2 cellular contexts compared by ENCODE assay signal in the genomic region with DNA sequence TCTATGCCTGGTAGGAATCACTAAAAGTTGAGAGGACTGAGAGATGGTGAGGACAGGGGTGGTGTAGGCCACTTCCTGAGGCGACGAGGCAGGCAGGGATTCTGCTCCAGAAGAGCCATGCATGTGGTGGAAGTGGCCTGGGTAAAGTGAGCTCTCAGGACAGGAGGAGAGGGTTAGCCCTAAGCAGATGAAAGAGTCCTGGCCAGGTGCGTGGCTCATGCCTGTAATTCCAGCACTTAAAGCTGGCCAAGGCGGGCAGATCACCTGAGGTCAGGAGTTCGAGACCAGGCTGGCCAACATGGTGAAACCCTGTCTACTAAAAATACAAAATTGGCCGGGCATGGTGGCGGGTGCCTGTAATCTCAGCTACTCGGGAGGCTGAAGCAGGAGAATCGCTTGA.
TF ChIP-seq lines count a peak whose summit lies in the region.

No MANE protein-coding gene starts in this region.

TF ChIP-seq in HCT116, 20 proteins besides CTCF, POLR2A, EP300 and RAD21:
- no peak for TF ChIP-seq POLR2AphosphoS5 (IDR thresholded peaks at IDR 0.05; ENCODE audit: low read depth, low read length)
- no peak for TF ChIP-seq CEBPB (IDR thresholded peaks at IDR 0.05; ENCODE audit: low read depth)
- no peak for TF ChIP-seq EZH2 (IDR thresholded peaks at IDR 0.05)
- TF ChIP-seq, protein P1, sequence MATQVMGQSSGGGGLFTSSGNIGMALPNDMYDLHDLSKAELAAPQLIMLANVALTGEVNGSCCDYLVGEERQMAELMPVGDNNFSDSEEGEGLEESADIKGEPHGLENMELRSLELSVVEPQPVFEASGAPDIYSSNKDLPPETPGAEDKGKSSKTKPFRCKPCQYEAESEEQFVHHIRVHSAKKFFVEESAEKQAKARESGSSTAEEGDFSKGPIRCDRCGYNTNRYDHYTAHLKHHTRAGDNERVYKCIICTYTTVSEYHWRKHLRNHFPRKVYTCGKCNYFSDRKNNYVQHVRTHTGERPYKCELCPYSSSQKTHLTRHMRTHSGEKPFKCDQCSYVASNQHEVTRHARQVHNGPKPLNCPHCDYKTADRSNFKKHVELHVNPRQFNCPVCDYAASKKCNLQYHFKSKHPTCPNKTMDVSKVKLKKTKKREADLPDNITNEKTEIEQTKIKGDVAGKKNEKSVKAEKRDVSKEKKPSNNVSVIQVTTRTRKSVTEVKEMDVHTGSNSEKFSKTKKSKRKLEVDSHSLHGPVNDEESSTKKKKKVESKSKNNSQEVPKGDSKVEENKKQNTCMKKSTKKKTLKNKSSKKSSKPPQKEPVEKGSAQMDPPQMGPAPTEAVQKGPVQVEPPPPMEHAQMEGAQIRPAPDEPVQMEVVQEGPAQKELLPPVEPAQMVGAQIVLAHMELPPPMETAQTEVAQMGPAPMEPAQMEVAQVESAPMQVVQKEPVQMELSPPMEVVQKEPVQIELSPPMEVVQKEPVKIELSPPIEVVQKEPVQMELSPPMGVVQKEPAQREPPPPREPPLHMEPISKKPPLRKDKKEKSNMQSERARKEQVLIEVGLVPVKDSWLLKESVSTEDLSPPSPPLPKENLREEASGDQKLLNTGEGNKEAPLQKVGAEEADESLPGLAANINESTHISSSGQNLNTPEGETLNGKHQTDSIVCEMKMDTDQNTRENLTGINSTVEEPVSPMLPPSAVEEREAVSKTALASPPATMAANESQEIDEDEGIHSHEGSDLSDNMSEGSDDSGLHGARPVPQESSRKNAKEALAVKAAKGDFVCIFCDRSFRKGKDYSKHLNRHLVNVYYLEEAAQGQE (IDR thresholded peaks at IDR 0.05; ENCODE audit: low read depth) = no peak
- TF ChIP-seq ZFX (IDR thresholded peaks at IDR 0.05) = no peak
- TF ChIP-seq CBX3 (IDR thresholded peaks at IDR 0.05; ENCODE audit: low read depth) = no peak
- TF ChIP-seq SIN3A (IDR thresholded peaks at IDR 0.05; ENCODE audit: low read depth) = no peak
- TF ChIP-seq, protein P2, sequence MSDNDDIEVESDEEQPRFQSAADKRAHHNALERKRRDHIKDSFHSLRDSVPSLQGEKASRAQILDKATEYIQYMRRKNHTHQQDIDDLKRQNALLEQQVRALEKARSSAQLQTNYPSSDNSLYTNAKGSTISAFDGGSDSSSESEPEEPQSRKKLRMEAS (IDR thresholded peaks at IDR 0.05) = no peak
- no peak for TF ChIP-seq SRF (IDR thresholded peaks at IDR 0.05; ENCODE audit: low read depth)
- TF ChIP-seq, protein P3, sequence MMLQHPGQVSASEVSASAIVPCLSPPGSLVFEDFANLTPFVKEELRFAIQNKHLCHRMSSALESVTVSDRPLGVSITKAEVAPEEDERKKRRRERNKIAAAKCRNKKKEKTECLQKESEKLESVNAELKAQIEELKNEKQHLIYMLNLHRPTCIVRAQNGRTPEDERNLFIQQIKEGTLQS (IDR thresholded peaks at IDR 0.05) = no peak
- TF ChIP-seq EZH2phosphoT487 (IDR thresholded peaks at IDR 0.05; ENCODE audit: borderline replicate concordance) = no peak
- TF ChIP-seq FOSL1 (IDR thresholded peaks at IDR 0.05; ENCODE audit: low read depth) = no peak
- TF ChIP-seq TCF7L2 (IDR thresholded peaks at IDR 0.05; ENCODE audit: borderline replicate concordance, extremely low read depth, insufficient read depth, insufficient read length) = no peak
- TF ChIP-seq, protein P4, sequence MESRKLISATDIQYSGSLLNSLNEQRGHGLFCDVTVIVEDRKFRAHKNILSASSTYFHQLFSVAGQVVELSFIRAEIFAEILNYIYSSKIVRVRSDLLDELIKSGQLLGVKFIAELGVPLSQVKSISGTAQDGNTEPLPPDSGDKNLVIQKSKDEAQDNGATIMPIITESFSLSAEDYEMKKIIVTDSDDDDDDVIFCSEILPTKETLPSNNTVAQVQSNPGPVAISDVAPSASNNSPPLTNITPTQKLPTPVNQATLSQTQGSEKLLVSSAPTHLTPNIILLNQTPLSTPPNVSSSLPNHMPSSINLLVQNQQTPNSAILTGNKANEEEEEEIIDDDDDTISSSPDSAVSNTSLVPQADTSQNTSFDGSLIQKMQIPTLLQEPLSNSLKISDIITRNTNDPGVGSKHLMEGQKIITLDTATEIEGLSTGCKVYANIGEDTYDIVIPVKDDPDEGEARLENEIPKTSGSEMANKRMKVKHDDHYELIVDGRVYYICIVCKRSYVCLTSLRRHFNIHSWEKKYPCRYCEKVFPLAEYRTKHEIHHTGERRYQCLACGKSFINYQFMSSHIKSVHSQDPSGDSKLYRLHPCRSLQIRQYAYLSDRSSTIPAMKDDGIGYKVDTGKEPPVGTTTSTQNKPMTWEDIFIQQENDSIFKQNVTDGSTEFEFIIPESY (IDR thresholded peaks at IDR 0.05; ENCODE audit: extremely low read depth, insufficient replicate concordance, low read length) = no peak
- TF ChIP-seq YY1 (IDR thresholded peaks at IDR 0.05; ENCODE audit: extremely low read depth, insufficient replicate concordance, low read depth, low read length) = no peak
- no peak for TF ChIP-seq ELF1 (IDR thresholded peaks at IDR 0.05; ENCODE audit: borderline replicate concordance, low read depth)
- no peak for TF ChIP-seq EGR1 (IDR thresholded peaks at IDR 0.05; ENCODE audit: low read depth)
- TF ChIP-seq JUND (IDR thresholded peaks at IDR 0.05) = no peak
TF ChIP-seq in HCT116: peak in this region for 0.

TF ChIP-seq in GM12878, 131 proteins besides CTCF, POLR2A, EP300 and RAD21 (continues in another document):
- TF ChIP-seq ZSCAN29 (IDR thresholded peaks at IDR 0.05) = no peak
- TF ChIP-seq CBX5 (IDR thresholded peaks at IDR 0.05; ENCODE audit: low read depth) = no peak
- TF ChIP-seq CREM (IDR thresholded peaks at IDR 0.05; ENCODE audit: low read depth) = no peak
- TF ChIP-seq, protein P5, sequence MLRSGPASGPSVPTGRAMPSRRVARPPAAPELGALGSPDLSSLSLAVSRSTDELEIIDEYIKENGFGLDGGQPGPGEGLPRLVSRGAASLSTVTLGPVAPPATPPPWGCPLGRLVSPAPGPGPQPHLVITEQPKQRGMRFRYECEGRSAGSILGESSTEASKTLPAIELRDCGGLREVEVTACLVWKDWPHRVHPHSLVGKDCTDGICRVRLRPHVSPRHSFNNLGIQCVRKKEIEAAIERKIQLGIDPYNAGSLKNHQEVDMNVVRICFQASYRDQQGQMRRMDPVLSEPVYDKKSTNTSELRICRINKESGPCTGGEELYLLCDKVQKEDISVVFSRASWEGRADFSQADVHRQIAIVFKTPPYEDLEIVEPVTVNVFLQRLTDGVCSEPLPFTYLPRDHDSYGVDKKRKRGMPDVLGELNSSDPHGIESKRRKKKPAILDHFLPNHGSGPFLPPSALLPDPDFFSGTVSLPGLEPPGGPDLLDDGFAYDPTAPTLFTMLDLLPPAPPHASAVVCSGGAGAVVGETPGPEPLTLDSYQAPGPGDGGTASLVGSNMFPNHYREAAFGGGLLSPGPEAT (IDR thresholded peaks at IDR 0.05; ENCODE audit: low read depth) = no peak
- TF ChIP-seq, protein P6, sequence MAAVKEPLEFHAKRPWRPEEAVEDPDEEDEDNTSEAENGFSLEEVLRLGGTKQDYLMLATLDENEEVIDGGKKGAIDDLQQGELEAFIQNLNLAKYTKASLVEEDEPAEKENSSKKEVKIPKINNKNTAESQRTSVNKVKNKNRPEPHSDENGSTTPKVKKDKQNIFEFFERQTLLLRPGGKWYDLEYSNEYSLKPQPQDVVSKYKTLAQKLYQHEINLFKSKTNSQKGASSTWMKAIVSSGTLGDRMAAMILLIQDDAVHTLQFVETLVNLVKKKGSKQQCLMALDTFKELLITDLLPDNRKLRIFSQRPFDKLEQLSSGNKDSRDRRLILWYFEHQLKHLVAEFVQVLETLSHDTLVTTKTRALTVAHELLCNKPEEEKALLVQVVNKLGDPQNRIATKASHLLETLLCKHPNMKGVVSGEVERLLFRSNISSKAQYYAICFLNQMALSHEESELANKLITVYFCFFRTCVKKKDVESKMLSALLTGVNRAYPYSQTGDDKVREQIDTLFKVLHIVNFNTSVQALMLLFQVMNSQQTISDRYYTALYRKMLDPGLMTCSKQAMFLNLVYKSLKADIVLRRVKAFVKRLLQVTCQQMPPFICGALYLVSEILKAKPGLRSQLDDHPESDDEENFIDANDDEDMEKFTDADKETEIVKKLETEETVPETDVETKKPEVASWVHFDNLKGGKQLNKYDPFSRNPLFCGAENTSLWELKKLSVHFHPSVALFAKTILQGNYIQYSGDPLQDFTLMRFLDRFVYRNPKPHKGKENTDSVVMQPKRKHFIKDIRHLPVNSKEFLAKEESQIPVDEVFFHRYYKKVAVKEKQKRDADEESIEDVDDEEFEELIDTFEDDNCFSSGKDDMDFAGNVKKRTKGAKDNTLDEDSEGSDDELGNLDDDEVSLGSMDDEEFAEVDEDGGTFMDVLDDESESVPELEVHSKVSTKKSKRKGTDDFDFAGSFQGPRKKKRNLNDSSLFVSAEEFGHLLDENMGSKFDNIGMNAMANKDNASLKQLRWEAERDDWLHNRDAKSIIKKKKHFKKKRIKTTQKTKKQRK (IDR thresholded peaks at IDR 0.05; ENCODE audit: low read depth, low read length) = no peak
- TF ChIP-seq, protein P7, sequence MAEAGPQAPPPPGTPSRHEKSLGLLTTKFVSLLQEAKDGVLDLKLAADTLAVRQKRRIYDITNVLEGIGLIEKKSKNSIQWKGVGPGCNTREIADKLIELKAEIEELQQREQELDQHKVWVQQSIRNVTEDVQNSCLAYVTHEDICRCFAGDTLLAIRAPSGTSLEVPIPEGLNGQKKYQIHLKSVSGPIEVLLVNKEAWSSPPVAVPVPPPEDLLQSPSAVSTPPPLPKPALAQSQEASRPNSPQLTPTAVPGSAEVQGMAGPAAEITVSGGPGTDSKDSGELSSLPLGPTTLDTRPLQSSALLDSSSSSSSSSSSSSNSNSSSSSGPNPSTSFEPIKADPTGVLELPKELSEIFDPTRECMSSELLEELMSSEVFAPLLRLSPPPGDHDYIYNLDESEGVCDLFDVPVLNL (IDR thresholded peaks at IDR 0.05; ENCODE audit: low read depth, low read length) = no peak
- no peak for TF ChIP-seq ATF7 (IDR thresholded peaks at IDR 0.05; ENCODE audit: low read depth)
- no peak for TF ChIP-seq YY1 (IDR thresholded peaks at IDR 0.05; ENCODE audit: low read depth, low read length)
- TF ChIP-seq, protein P8, sequence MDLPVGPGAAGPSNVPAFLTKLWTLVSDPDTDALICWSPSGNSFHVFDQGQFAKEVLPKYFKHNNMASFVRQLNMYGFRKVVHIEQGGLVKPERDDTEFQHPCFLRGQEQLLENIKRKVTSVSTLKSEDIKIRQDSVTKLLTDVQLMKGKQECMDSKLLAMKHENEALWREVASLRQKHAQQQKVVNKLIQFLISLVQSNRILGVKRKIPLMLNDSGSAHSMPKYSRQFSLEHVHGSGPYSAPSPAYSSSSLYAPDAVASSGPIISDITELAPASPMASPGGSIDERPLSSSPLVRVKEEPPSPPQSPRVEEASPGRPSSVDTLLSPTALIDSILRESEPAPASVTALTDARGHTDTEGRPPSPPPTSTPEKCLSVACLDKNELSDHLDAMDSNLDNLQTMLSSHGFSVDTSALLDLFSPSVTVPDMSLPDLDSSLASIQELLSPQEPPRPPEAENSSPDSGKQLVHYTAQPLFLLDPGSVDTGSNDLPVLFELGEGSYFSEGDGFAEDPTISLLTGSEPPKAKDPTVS (IDR thresholded peaks at IDR 0.05; ENCODE audit: low read depth, low read length) = no peak
- TF ChIP-seq, protein P9, sequence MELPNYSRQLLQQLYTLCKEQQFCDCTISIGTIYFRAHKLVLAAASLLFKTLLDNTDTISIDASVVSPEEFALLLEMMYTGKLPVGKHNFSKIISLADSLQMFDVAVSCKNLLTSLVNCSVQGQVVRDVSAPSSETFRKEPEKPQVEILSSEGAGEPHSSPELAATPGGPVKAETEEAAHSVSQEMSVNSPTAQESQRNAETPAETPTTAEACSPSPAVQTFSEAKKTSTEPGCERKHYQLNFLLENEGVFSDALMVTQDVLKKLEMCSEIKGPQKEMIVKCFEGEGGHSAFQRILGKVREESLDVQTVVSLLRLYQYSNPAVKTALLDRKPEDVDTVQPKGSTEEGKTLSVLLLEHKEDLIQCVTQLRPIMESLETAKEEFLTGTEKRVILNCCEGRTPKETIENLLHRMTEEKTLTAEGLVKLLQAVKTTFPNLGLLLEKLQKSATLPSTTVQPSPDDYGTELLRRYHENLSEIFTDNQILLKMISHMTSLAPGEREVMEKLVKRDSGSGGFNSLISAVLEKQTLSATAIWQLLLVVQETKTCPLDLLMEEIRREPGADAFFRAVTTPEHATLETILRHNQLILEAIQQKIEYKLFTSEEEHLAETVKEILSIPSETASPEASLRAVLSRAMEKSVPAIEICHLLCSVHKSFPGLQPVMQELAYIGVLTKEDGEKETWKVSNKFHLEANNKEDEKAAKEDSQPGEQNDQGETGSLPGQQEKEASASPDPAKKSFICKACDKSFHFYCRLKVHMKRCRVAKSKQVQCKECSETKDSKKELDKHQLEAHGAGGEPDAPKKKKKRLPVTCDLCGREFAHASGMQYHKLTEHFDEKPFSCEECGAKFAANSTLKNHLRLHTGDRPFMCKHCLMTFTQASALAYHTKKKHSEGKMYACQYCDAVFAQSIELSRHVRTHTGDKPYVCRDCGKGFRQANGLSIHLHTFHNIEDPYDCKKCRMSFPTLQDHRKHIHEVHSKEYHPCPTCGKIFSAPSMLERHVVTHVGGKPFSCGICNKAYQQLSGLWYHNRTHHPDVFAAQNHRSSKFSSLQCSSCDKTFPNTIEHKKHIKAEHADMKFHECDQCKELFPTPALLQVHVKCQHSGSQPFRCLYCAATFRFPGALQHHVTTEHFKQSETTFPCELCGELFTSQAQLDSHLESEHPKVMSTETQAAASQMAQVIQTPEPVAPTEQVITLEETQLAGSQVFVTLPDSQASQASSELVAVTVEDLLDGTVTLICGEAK (IDR thresholded peaks at IDR 0.05; ENCODE audit: borderline replicate concordance) = no peak
- TF ChIP-seq HDGF (IDR thresholded peaks at IDR 0.05) = no peak
- no peak for TF ChIP-seq WRNIP1 (IDR thresholded peaks at IDR 0.05; ENCODE audit: borderline replicate concordance, low read depth, low read length)
- TF ChIP-seq MTA3 (IDR thresholded peaks at IDR 0.05; ENCODE audit: borderline replicate concordance, low read length) = no peak
- TF ChIP-seq, protein P10, sequence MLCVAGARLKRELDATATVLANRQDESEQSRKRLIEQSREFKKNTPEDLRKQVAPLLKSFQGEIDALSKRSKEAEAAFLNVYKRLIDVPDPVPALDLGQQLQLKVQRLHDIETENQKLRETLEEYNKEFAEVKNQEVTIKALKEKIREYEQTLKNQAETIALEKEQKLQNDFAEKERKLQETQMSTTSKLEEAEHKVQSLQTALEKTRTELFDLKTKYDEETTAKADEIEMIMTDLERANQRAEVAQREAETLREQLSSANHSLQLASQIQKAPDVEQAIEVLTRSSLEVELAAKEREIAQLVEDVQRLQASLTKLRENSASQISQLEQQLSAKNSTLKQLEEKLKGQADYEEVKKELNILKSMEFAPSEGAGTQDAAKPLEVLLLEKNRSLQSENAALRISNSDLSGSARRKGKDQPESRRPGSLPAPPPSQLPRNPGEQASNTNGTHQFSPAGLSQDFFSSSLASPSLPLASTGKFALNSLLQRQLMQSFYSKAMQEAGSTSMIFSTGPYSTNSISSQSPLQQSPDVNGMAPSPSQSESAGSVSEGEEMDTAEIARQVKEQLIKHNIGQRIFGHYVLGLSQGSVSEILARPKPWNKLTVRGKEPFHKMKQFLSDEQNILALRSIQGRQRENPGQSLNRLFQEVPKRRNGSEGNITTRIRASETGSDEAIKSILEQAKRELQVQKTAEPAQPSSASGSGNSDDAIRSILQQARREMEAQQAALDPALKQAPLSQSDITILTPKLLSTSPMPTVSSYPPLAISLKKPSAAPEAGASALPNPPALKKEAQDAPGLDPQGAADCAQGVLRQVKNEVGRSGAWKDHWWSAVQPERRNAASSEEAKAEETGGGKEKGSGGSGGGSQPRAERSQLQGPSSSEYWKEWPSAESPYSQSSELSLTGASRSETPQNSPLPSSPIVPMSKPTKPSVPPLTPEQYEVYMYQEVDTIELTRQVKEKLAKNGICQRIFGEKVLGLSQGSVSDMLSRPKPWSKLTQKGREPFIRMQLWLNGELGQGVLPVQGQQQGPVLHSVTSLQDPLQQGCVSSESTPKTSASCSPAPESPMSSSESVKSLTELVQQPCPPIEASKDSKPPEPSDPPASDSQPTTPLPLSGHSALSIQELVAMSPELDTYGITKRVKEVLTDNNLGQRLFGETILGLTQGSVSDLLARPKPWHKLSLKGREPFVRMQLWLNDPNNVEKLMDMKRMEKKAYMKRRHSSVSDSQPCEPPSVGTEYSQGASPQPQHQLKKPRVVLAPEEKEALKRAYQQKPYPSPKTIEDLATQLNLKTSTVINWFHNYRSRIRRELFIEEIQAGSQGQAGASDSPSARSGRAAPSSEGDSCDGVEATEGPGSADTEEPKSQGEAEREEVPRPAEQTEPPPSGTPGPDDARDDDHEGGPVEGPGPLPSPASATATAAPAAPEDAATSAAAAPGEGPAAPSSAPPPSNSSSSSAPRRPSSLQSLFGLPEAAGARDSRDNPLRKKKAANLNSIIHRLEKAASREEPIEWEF (IDR thresholded peaks at IDR 0.05; ENCODE audit: insufficient replicate concordance, low read depth, low read length) = no peak
